In the genomic region with DNA sequence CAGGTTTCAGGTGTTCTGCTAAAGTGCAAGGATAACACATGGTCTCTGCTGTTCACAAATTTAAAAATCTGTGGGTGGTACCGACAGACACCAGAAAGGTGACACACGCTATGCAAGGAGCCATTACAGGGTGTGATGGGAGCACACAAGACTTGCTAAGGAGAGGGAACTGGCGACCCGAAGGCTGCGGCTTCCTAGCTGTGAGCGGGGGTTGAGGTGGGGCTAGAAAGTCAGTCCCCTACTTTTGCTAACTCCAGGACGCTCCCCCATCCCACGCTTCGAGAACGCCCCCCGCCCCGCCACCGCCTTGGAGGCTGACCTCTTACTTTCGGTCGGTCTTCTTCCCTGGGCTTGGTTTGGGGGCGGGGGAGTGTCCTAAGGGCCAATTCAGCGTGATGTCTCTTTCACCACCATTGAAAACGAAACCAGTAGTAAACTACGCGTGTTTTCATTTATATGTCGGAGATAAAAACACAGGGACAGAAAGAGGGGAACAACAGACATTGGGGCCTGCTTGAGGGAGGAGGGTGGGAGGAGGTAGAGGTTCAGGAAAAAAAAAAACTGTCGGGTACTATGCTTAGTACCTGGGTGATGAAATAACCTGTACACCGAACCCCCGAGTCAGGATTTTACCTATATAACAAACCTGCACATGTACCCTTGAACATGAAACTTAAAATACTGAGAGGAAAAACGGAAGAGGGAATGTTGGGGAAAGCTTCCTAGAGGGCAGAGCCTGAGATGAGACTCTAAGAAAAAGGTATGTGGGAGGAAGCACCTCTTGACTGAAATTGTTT, we compare ENCODE assay signal across 8 cellular contexts. TPM values are rescaled to one million over a fixed set of nuclear protein-coding genes. Genes with fewer than 3 reads are reported as not detected.
DNase-seq lines count a peak whose midpoint lies in the region; ATAC-seq and TF ChIP-seq lines count a peak whose summit lies in the region.

No MANE protein-coding gene starts in this region.

- no peak overlapping the region for H2BK20ac ChIP-seq in H9 (ENCODE audit: low read depth, low read length, poor library complexity, severe bottlenecking)

- no peak overlapping the region for H3T11ph ChIP-seq in H9 (ENCODE audit: low read length)

- peak overlapping the region; percentile 25 for H3K18ac ChIP-seq in H9 (ENCODE audit: insufficient read length, low read depth, low read length)

- WGBS in H9 (ENCODE audit: extremely low coverage, insufficient read length, low lambda C conversion rate): no CpG with 5 or more reads among the region's 25 CpGs

- no peak overlapping the region for H4K91ac ChIP-seq in H9 (ENCODE audit: insufficient read length, low read depth, low read length)

- TF ChIP-seq CTCF in AG09309 (IDR thresholded peaks at IDR 0.05; ENCODE audit: control insufficient read depth, insufficient read depth, low read depth, low read length, missing control alignments): no peak
- TF ChIP-seq CTCF in H9 (conservative IDR thresholded peaks at IDR 0.05): no peak

- H3K4me3 Mint-ChIP-seq in H9: no peak overlapping the region

- H3K9me3 ChIP-seq in H9 (ENCODE audit: control insufficient read depth, low read depth, low read length): no peaks in the 10 kb centered on the region

- no peaks in the 10 kb centered on the region for H3K27me3 Mint-ChIP-seq in H9 (ENCODE audit: low read depth)

- no peak overlapping the region for H3K27ac Mint-ChIP-seq in H9

- no peak overlapping the region for H2AFZ ChIP-seq in H9 (ENCODE audit: low read length)

- H3K4me3 ChIP-seq in AG09309 (ENCODE audit: control insufficient read depth, low read depth, low read length): peak overlapping the region; percentile 71

- H3K36me3 Mint-ChIP-seq in H9 (ENCODE audit: insufficient read depth in 1 of 3, low read depth in 3 of 3): peaks cover 19 to 37% (median 31%) of the 10 kb centered on the region in 3 experiments; a peak in 6 of 7 replicates

- H3K79me1 ChIP-seq in H9 (ENCODE audit: insufficient read depth, low read depth, low read length, poor library complexity, severe bottlenecking): no peaks in the 10 kb centered on the region

- H4K5ac ChIP-seq in H9 (ENCODE audit: insufficient read length, low read depth, low read length): no peak overlapping the region

- H4K20me1 ChIP-seq in H9 (ENCODE audit: control insufficient read depth, insufficient read depth, insufficient read length): no peaks in the 10 kb centered on the region

- no peak overlapping the region for H4K8ac ChIP-seq in H9 (replicated peaks; ENCODE audit: insufficient read length, low read depth, low read length)

- H3K23me2 ChIP-seq in H9 (ENCODE audit: insufficient read length, low read depth, low read length, poor library complexity, severe bottlenecking): peaks cover 26% of the 10 kb centered on the region

- peak overlapping the region; percentile 64; the same call in 1 of the 2 replicates for H3K14ac ChIP-seq in H9 (ENCODE audit: insufficient read depth, low read length)

- ATAC-seq in HG03196 (IDR thresholded peaks at IDR 0.05; ENCODE audit: unreplicated experiment): no peak

- H3K23ac ChIP-seq in H9 (ENCODE audit: insufficient read length, low read depth, low read length): no peak overlapping the region

- H3K27ac ChIP-seq in H9 (ENCODE audit: insufficient read length, low read depth, low read length): peak overlapping the region; percentile 49
- H3K27ac ChIP-seq in cingulate gyrus (ENCODE audit: low read depth, low read length): peak overlapping the region; percentile 99

- no peak overlapping the region for H2AK5ac ChIP-seq in H9 (ENCODE audit: insufficient read length, low read length)

- no peak overlapping the region for H2BK5ac ChIP-seq in H9 (ENCODE audit: insufficient read length, low read length)

- no peak overlapping the region for H2BK12ac ChIP-seq in H9 (ENCODE audit: insufficient read length, low read depth, low read length)

- no peak overlapping the region for H2BK120ac ChIP-seq in H9 (ENCODE audit: low read depth, low read length, poor library complexity, severe bottlenecking)

- no peak overlapping the region for H2BK15ac ChIP-seq in H9 (ENCODE audit: low read depth, low read length)

- peaks cover 26 to 28% of the 10 kb centered on the region in 2 experiments for H3K4me1 Mint-ChIP-seq in H9

- no peak overlapping the region for H3K4ac ChIP-seq in H9 (ENCODE audit: low read depth, low read length)

- peaks cover 4% of the 10 kb centered on the region; the same call in 1 of the 2 replicates for H3K4me1 ChIP-seq in H9 (ENCODE audit: insufficient read depth, low read length)

- peak overlapping the region; percentile 87 for H3K4me2 ChIP-seq in H9 (ENCODE audit: insufficient read depth, insufficient read length, low read length)

- H3K79me2 ChIP-seq in H9 (ENCODE audit: insufficient read depth, low read length): peaks cover 24% of the 10 kb centered on the region

- no peak for DNase-seq in AG09309 (ENCODE audit: low read depth)
- no peak for DNase-seq in H9
- DNase-seq in T-helper 22 cell (ENCODE audit: low read depth): peak; percentile 41
- DNase-seq in lung microvascular endothelial cell (ENCODE audit: low read depth in 2 of 2): peak; percentile 69 to 75
- peak in 4 of 6 experiments; percentile 40 to 54 (median 41) for DNase-seq in stimulated activated naive CD4-positive, alpha-beta T cell (lab: John Stamatoyannopoulos, UW)
- no peak for DNase-seq in HPDE6-E6E7 (ENCODE audit: extremely low spot score)

- no peaks in the 10 kb centered on the region for H3K27me3 ChIP-seq in H9 (ENCODE audit: insufficient read depth, low read length)

- no peaks in the 10 kb centered on the region for H3K9me3 Mint-ChIP-seq in H9

- peak overlapping the region; percentile 93 for H3K9ac ChIP-seq in H9 (ENCODE audit: extremely low read depth, insufficient read length, low read length)

- no peak overlapping the region for H3K56ac ChIP-seq in H9 (ENCODE audit: insufficient read length, low read depth, low read length)

RNA-seq across cellular contexts. Expression of gene CKS1B, which starts 1.1 kb away (rescaled TPM):
- total RNA-seq in H9 (2021) (279 and 283 TPM in 2 replicates), lung microvascular endothelial cell (30.4 and 54.5 TPM in 2 replicates)

RNA-seq across cellular contexts. Expression of gene SHC1, which starts 5.1 kb away (rescaled TPM):
- total RNA-seq in H9 (2021): 168 and 173 TPM in 2 replicates
- 175 and 321 TPM in 2 replicates for total RNA-seq in lung microvascular endothelial cell

RNA-seq across cellular contexts. Expression of gene FLAD1, which starts 7.5 kb away (rescaled TPM):
- total RNA-seq in H9 (2021) (97.0 and 102 TPM in 2 replicates), lung microvascular endothelial cell (18.3 and 24.2 TPM in 2 replicates)

RNA-seq across cellular contexts. Expression of gene PYGO2, which starts 14.0 kb away (rescaled TPM):
- 38.7 and 39.5 TPM in 2 replicates for total RNA-seq in H9 (2021)
- total RNA-seq in lung microvascular endothelial cell: 20.5 and 42.5 TPM in 2 replicates

RNA-seq across cellular contexts. Expression of gene LENEP, which starts 17.8 kb away (rescaled TPM):
- 1.4 and 2.8 TPM in 2 replicates for total RNA-seq in H9 (2021)
- 0.40 and 0.44 TPM in 2 replicates for total RNA-seq in lung microvascular endothelial cell

Comparison
In these comparisons a context has a peak if more than half of its experiments do, and no peak if none do; other contexts are left out.
1. DNase-seq: peak in T-helper 22 cell (single experiment), lung microvascular endothelial cell (2 of 2) and stimulated activated naive CD4-positive, alpha-beta T cell (4 of 6); none in AG09309 (single experiment), H9 (single experiment) and HPDE6-E6E7 (single experiment).